Comparison of ENCODE assay signal across 9 cellular contexts in genomic region chr12:62210422-62210821, GRCh38. TPM values are rescaled to one million over a fixed set of nuclear protein-coding genes. Genes with fewer than 3 reads are reported as not detected.
DNase-seq lines count a peak whose midpoint lies in the region; ATAC-seq and TF ChIP-seq lines count a peak whose summit lies in the region.
"Had no signal": no experiment of that assay in that cellular context is flagged by ENCODE, and none has a peak within 500 bp of the region (broad histone marks: within the 10 kb centered on the region; RNA-seq: fewer than 3 reads in every experiment).

No MANE protein-coding gene starts in this region.

- no TSS peak for BruUV-seq in Panc1 (replicated peaks; lab: Mats Ljungman, UMichigan)

- no peaks in the 10 kb centered on the region for H3K9me3 ChIP-seq in Panc1 (ENCODE audit: control insufficient read depth, insufficient read depth, low read depth, low read length)
- no peaks in the 10 kb centered on the region for H3K9me3 ChIP-seq in testis
- H3K9me3 ChIP-seq: SJCRH30 had no signal

- TF ChIP-seq CTCF in Panc1 (IDR thresholded peaks at IDR 0.05) (peak; percentile 88), testis (IDR thresholded peaks at IDR 0.05) (peak; percentile 66 to 85 (median 76))

- POLR2A ChIA-PET in Panc1 (lab: Charles Lee) = no interaction called here

- H3K27me3 ChIP-seq in Panc1 (ENCODE audit: control insufficient read depth, insufficient read depth, low read length) (peaks cover 13% of the 10 kb centered on the region), testis (no peaks in the 10 kb centered on the region)
- H3K27me3 ChIP-seq: SJCRH30 had no signal

- in situ Hi-C loops in Panc1 (cut with HindIII; ENCODE audit: low pct_unique_long_range_greater_than_20kb, low sequenced_read_pairs) = no loop called here

- TF ChIP-seq POLR2A in testis (IDR thresholded peaks at IDR 0.05) = no peak

- peak; percentile 61 for DNase-seq in Ammon's horn (ENCODE audit: low spot score)
- peak; percentile 33 for DNase-seq in Panc1 (ENCODE audit: low read depth, low spot score)
- DNase-seq in astrocyte of the hippocampus (ENCODE audit: low read depth, low spot score) = peak; percentile 52
- peak; percentile 48 for DNase-seq in kidney tubule cell (ENCODE audit: low spot score)
- DNase-seq in testis = peak; percentile 65
- no peak for DNase-seq in GM19240 (ENCODE audit: insufficient read length, low spot score)

- H3K4me3 ChIP-seq in Panc1 (ENCODE audit: low read depth in 2 of 2, low read length in 2 of 2) (no peak overlapping the region), testis (no peak overlapping the region)
- H3K4me3 ChIP-seq: SJCRH30 had no signal

- H3K4me1 ChIP-seq in Panc1 (ENCODE audit: control insufficient read depth, insufficient read depth, low read length) (0 out of 2 replicates have a peak, but pooled peaks cover 2% of the 10 kb centered on the region), testis (no peaks in the 10 kb centered on the region)
- H3K4me1 ChIP-seq: SJCRH30 had no signal

- H3K36me3 ChIP-seq in Panc1 (ENCODE audit: control insufficient read depth, insufficient read depth, low read length) (no peaks in the 10 kb centered on the region), testis (ENCODE audit: low read depth, missing control alignments) (no peaks in the 10 kb centered on the region)
- H3K36me3 ChIP-seq: SJCRH30 had no signal

- peak; percentile 86 for ATAC-seq in GM18502 (IDR thresholded peaks at IDR 0.05; ENCODE audit: poor library complexity, unreplicated experiment)
- ATAC-seq in HG03060 (IDR thresholded peaks at IDR 0.05; ENCODE audit: low read depth, unreplicated experiment) = peak; percentile 55
- ATAC-seq in Panc1 = no peak; the same call in 1 of the 2 replicates

- CTCF ChIA-PET in Panc1 (lab: Charles Lee) = interaction anchor here (0.6 to 0.8 kb wide), 6 partner anchors 10 to 1692 kb away, joined by 3 to 4 read pairs (median 4); no protein-coding TSS in a partner anchor

- WGBS in testis, 2 donors = 26 to 32% methylated on average over 7 of the region's 7 CpGs

- H3K27ac ChIP-seq in Panc1 (ENCODE audit: low read length) (no peak overlapping the region), testis (no peak overlapping the region)
- H3K27ac ChIP-seq: SJCRH30 had no signal

- intact Hi-C loops in Panc1 (cut with micrococcal nuclease; ENCODE audit: unreplicated experiment) (no loop called here), testis (cut with DNase I; ENCODE audit: low total_unique reads) (no loop called here)

RNA-seq across cellular contexts. Expression of gene USP15, which starts 49.8 kb away (rescaled TPM):
- total RNA-seq in Panc1 (2021; ENCODE audit: unreplicated experiment) (35.4 TPM), testis (100 to 1,000 TPM; 128 to 146 TPM)
- polyA plus RNA-seq in Panc1 (2012; ENCODE audit: insufficient read length) = 19.2 TPM
- polyA plus RNA-seq in testis (ENCODE audit: insufficient read depth, low read depth, low replicate concordance) = 66.1 TPM
